17 cellular contexts compared by ENCODE assay signal in genomic region chr3:49924683-49925082, GRCh38. TPM values are rescaled to one million over a fixed set of nuclear protein-coding genes. Genes with fewer than 3 reads are reported as not detected.
DNase-seq lines count a peak whose midpoint lies in the region; FAIRE-seq and TF ChIP-seq lines count a peak whose summit lies in the region.
"Had no signal": no experiment of that assay in that cellular context is flagged by ENCODE, and none has a peak within 500 bp of the region (broad histone marks: within the 10 kb centered on the region; RNA-seq: fewer than 3 reads in every experiment).

No MANE protein-coding gene starts in this region.

- H3K27ac ChIP-seq in MM.1S (ENCODE audit: low read length): no peak overlapping the region
- H3K27ac ChIP-seq: KMS-11, left lung, sigmoid colon, SK-N-MC had no signal

- H3K9ac ChIP-seq in MM.1S (ENCODE audit: low read length): no peak overlapping the region
- H3K9ac ChIP-seq: KMS-11 had no signal

- DNase-seq in GM04503 (ENCODE audit: low read depth): peak; percentile 29
- peak; percentile 52 for DNase-seq in RCC 7860 (ENCODE audit: low spot score)
- peak; percentile 90 for DNase-seq in epithelial cell of esophagus (ENCODE audit: low read depth)
- peak; percentile 58 for DNase-seq in renal cortical epithelial cell (ENCODE audit: low read depth)
- no peak for DNase-seq in DMS114 treated with DMSO at 0.1 percent for 48 hours (lab: John Stamatoyannopoulos, UW; ENCODE audit: unreplicated experiment)
- DNase-seq in NCI-H748 treated with DMSO at 0.1 percent for 48 hours (lab: John Stamatoyannopoulos, UW): no peak
- no peak for DNase-seq in globus pallidus (ENCODE audit: low spot score)
- DNase-seq in MM.1S: no peak
- DNase-seq: activated naive CD8-positive, alpha-beta T cell treated with anti-CD3 and anti-CD28 coated beads, Interleukin-2, amount 50 U/mL, for 24 hours; left lung; NCI-H2081 treated with DMSO at 0.1 percent for 48 hours; NK-92 treated with Interleukin-12 subunit alpha and Interleukin-12 subunit beta, amount 100 ng/mL, for 24 hours; sigmoid colon had no signal

- H3K4me3 ChIP-seq in epithelial cell of esophagus (ENCODE audit: low read length): no peak overlapping the region
- no peak overlapping the region for H3K4me3 ChIP-seq in MM.1S (ENCODE audit: low read length)
- H3K4me3 ChIP-seq: left lung, sigmoid colon, SK-N-MC had no signal

- no peaks in the 10 kb centered on the region for H3K27me3 ChIP-seq in MM.1S (replicated peaks; ENCODE audit: insufficient read depth, low read length)
- H3K27me3 ChIP-seq: left lung, sigmoid colon had no signal

- peaks cover 17% of the 10 kb centered on the region for H3K79me2 ChIP-seq in MM.1S (ENCODE audit: low read length)

- no peak for FAIRE-seq in RCC 7860 (lab: Jason Lieb, UNC)

- no peaks in the 10 kb centered on the region for H4K20me1 ChIP-seq in MM.1S (ENCODE audit: insufficient read depth, low read length)

- H3K4me2 ChIP-seq in MM.1S (ENCODE audit: low read depth, low read length): no peak overlapping the region
- H3K4me2 ChIP-seq: KMS-11 had no signal

- no peaks in the 10 kb centered on the region for H3K9me3 ChIP-seq in MM.1S (replicated peaks; ENCODE audit: insufficient read depth, low read length)
- H3K9me3 ChIP-seq: left lung, sigmoid colon had no signal

- TF ChIP-seq CTCF in epithelial cell of esophagus (IDR thresholded peaks at IDR 0.05; ENCODE audit: insufficient read depth, low read depth, low read length, missing control alignments) (no peak), MM.1S (IDR thresholded peaks at IDR 0.05; ENCODE audit: low read length) (no peak)

- no peaks in the 10 kb centered on the region for H3K36me3 ChIP-seq in MM.1S (replicated peaks; ENCODE audit: insufficient read depth, low read length)
- H3K36me3 ChIP-seq: left lung, sigmoid colon had no signal

- no peaks in the 10 kb centered on the region for H3K9me2 ChIP-seq in MM.1S (replicated peaks; ENCODE audit: insufficient read depth, low read length)

- H3K4me1 ChIP-seq in MM.1S (ENCODE audit: low read length): peaks cover 4% of the 10 kb centered on the region; the same call in 1 of the 2 replicates

- H2AFZ ChIP-seq in MM.1S (ENCODE audit: low read length): no peak overlapping the region

- H3F3A ChIP-seq in MM.1S (ENCODE audit: insufficient read depth, low read length): no peaks in the 10 kb centered on the region

RNA-seq across cellular contexts. Expression of gene MON1A, which starts 4.9 kb away (rescaled TPM):
- 9.9 and 10.8 TPM in 2 replicates for total RNA-seq in renal cortical epithelial cell

RNA-seq across cellular contexts. Expression of gene RBM6, which starts 15.3 kb away (rescaled TPM):
- total RNA-seq in renal cortical epithelial cell: 26.6 and 58.4 TPM in 2 replicates

RNA-seq across cellular contexts. Expression of gene MST1R, which starts 21.0 kb away (rescaled TPM):
- total RNA-seq in renal cortical epithelial cell: 1.6 and 5.7 TPM in 2 replicates

RNA-seq across cellular contexts. Expression of gene CAMKV, which starts 55.0 kb away (rescaled TPM):
- under 0.01 TPM in 1 of 2 replicates, not detected in the other for total RNA-seq in renal cortical epithelial cell
- total RNA-seq: left lung; natural killer cell treated with Interleukin-12 subunit alpha and Interleukin-12 subunit beta and Interleukin-15 and Interleukin-18, amount 100 ng/mL, for 72 hours; sigmoid colon; subcutaneous adipose tissue had no signal

Comparison
In these comparisons a context has a peak if more than half of its experiments do, and no peak if none do; other contexts are left out.
1. DNase-seq: peak in GM04503 (single experiment), RCC 7860 (single experiment), epithelial cell of esophagus (single experiment) and renal cortical epithelial cell (single experiment); none in DMS114 treated with DMSO at 0.1 percent for 48 hours (single experiment), NCI-H748 treated with DMSO at 0.1 percent for 48 hours (single experiment), globus pallidus (single experiment) and MM.1S (single experiment).